1 cellular context compared by ENCODE assay signal in genomic region chr9:98254236-98255063, GRCh38.
TF ChIP-seq lines count a peak whose summit lies in the region.

No MANE protein-coding gene starts in this region.

TF ChIP-seq in K562, 482 proteins besides CTCF, POLR2A, EP300 and RAD21 (continued from another document and continues in another):
- peak; percentile 62 to 77; a peak in 3 of 4 replicates for TF ChIP-seq RCOR1 (IDR thresholded peaks at IDR 0.05; ENCODE audit: borderline replicate concordance in 1 of 2, low read depth in 2 of 2, low read length in 2 of 2)
- no peak for TF ChIP-seq MLLT1 (IDR thresholded peaks at IDR 0.05)
- TF ChIP-seq CBX3 (IDR thresholded peaks at IDR 0.05; ENCODE audit: borderline replicate concordance in 1 of 2, low read length in 2 of 2) = peak in 1 of 2 experiments; percentile 55; a peak in 1 of 3 replicates
- no peak for TF ChIP-seq GABPA (tag; conservative IDR thresholded peaks at IDR 0.05; ENCODE audit: low read depth)
- TF ChIP-seq ATF3 (IDR thresholded peaks at IDR 0.05) = peak; percentile 18; the same call in 1 of the 2 replicates
- TF ChIP-seq ATF3 (CRISPR knock-in tag; conservative IDR thresholded peaks at IDR 0.05) = peak; percentile 46; the same call in 1 of the 2 replicates
- no peak for TF ChIP-seq GATAD2A (IDR thresholded peaks at IDR 0.05)
- no peak for TF ChIP-seq ZNF785 (CRISPR knock-in tag; IDR thresholded peaks at IDR 0.05)
- no peak for TF ChIP-seq MXI1 (IDR thresholded peaks at IDR 0.05; ENCODE audit: low read depth, low read length)
- TF ChIP-seq CHD4 (IDR thresholded peaks at IDR 0.05; ENCODE audit: insufficient read depth, insufficient replicate concordance, low read depth, low read length, poor library complexity, severe bottlenecking) = peak; percentile 65
- no peak for TF ChIP-seq PHF8 (IDR thresholded peaks at IDR 0.05; ENCODE audit: borderline replicate concordance, low read length)
- no peak for TF ChIP-seq IRF9 (tag; IDR thresholded peaks at IDR 0.05)
- no peak for TF ChIP-seq NFXL1 (CRISPR knock-in tag; IDR thresholded peaks at IDR 0.05)
- no peak for TF ChIP-seq NCOA1 (IDR thresholded peaks at IDR 0.05; ENCODE audit: low read depth)
- TF ChIP-seq ZNF592 (IDR thresholded peaks at IDR 0.05) = no peak
- no peak for TF ChIP-seq C11orf30 (IDR thresholded peaks at IDR 0.05; ENCODE audit: low read depth)
- no peak for TF ChIP-seq ZNF655 (CRISPR knock-in tag; IDR thresholded peaks at IDR 0.05)
- TF ChIP-seq ZNF699 (CRISPR knock-in tag; IDR thresholded peaks at IDR 0.05; ENCODE audit: insufficient replicate concordance) = no peak
- TF ChIP-seq CEBPG (CRISPR knock-in tag; IDR thresholded peaks at IDR 0.05) = peak; percentile 69
- peak; percentile 17 to 33; a peak in 1 of 4 replicates for TF ChIP-seq CEBPG (tag; conservative IDR thresholded peaks at IDR 0.05 in 1 of 2, IDR thresholded peaks at IDR 0.05 in 1 of 2)
- no peak for TF ChIP-seq ARID4B (CRISPR knock-in tag; IDR thresholded peaks at IDR 0.05)
- TF ChIP-seq MBD2 (IDR thresholded peaks at IDR 0.05; ENCODE audit: borderline replicate concordance, low read depth) = no peak
- no peak for TF ChIP-seq ZNF395 (CRISPR knock-in tag; IDR thresholded peaks at IDR 0.05)
- peak; percentile 95 for TF ChIP-seq RBM25 (IDR thresholded peaks at IDR 0.05; ENCODE audit: low read depth, low read length, severe bottlenecking)
- TF ChIP-seq ZNF609 (CRISPR knock-in tag; IDR thresholded peaks at IDR 0.05; ENCODE audit: borderline replicate concordance) = no peak
- TF ChIP-seq PTBP1 (IDR thresholded peaks at IDR 0.05; ENCODE audit: low read depth, low read length) = peak; percentile 94
- TF ChIP-seq SRSF7 (optimal IDR thresholded peaks at IDR 0.05; ENCODE audit: low read depth, low read length) = no peak
- TF ChIP-seq HDAC2 (IDR thresholded peaks at IDR 0.05) = peak; percentile 88
- TF ChIP-seq ZNF232 (CRISPR knock-in tag; IDR thresholded peaks at IDR 0.05) = no peak
- peak; percentile 99 for TF ChIP-seq BCOR (IDR thresholded peaks at IDR 0.05)
- TF ChIP-seq DACH1 (IDR thresholded peaks at IDR 0.05; ENCODE audit: partially characterized antibody) = no peak
- no peak for TF ChIP-seq RUNX1 (IDR thresholded peaks at IDR 0.05; ENCODE audit: low read depth)
- TF ChIP-seq NCOA6 (IDR thresholded peaks at IDR 0.05) = no peak
- 0 out of 4 replicates have a peak, but pooled peaks of 1 of the 2 experiments have one; percentile 9 for TF ChIP-seq KDM4B (IDR thresholded peaks at IDR 0.05; ENCODE audit: borderline replicate concordance in 2 of 2, low read depth in 1 of 2)
- TF ChIP-seq KDM1A (IDR thresholded peaks at IDR 0.05) = peak; percentile 85 to 87
- no peak for TF ChIP-seq HCFC1 (IDR thresholded peaks at IDR 0.05; ENCODE audit: low read depth, low read length)
- TF ChIP-seq SMARCA5 (IDR thresholded peaks at IDR 0.05) = peak; percentile 94
- no peak for TF ChIP-seq ZBTB1 (CRISPR knock-in tag; IDR thresholded peaks at IDR 0.05; ENCODE audit: borderline replicate concordance, low read depth)
- TF ChIP-seq TRIM25 (IDR thresholded peaks at IDR 0.05; ENCODE audit: borderline replicate concordance) = no peak
- TF ChIP-seq ELF2 (CRISPR knock-in tag; IDR thresholded peaks at IDR 0.05) = no peak
